In genomic region chr19:19167612-19168011, GRCh38 we compare ENCODE assay signal across 19 cellular contexts. TPM values are rescaled to one million over a fixed set of nuclear protein-coding genes. Genes with fewer than 3 reads are reported as not detected.
"Had no signal": no experiment of that assay in that cellular context is flagged by ENCODE, and none has a peak within 500 bp of the region (broad histone marks: within the 10 kb centered on the region; RNA-seq: fewer than 3 reads in every experiment).

No MANE protein-coding gene starts in this region.

- ATAC-seq: foreskin keratinocyte, lower lobe of right lung, natural killer cell, right cardiac atrium had no signal

- H3K36me3 ChIP-seq: left ventricle myocardium inferior, lower lobe of right lung, ovary, thyroid gland had no signal

- H3K4me2 ChIP-seq: smooth muscle cell had no signal

- H3K4me3 ChIP-seq: left ventricle myocardium inferior, lower lobe of right lung, ovary, smooth muscle cell, thyroid gland had no signal

- H3K9me3 ChIP-seq: left ventricle myocardium inferior, lower lobe of right lung, ovary, thyroid gland had no signal

- FAIRE-seq: endothelial cell of umbilical vein, keratinocyte, urothelium cell line had no signal

- H3K4me1 ChIP-seq: foreskin keratinocyte had no signal

- H3K27me3 ChIP-seq: foreskin keratinocyte, ovary, thyroid gland had no signal

- H3K27ac ChIP-seq: foreskin keratinocyte, left ventricle myocardium inferior, lower lobe of right lung, ovary, thyroid gland had no signal

- DNase-seq: effector CD4-positive, alpha-beta T cell; endodermal cell; erythroblast; foreskin keratinocyte; immature natural killer cell; left ventricle myocardium inferior; lower lobe of right lung; natural killer cell; ovary; right cardiac atrium; stimulated activated CD4-positive, alpha-beta T cell treated with anti-CD3 and anti-CD28 coated beads, Interleukin-2, amount 100 ng/mL, for 48 hours; stimulated activated naive CD4-positive, alpha-beta T cell treated with Interleukin-2 at 50 U/mL for 16 hours; thyroid gland had no signal

RNA-seq across cellular contexts. Expression of gene MEF2B, which starts 2.5 kb away (rescaled TPM):
- total RNA-seq: dermis microvascular lymphatic vessel endothelial cell, myocyte, smooth muscle cell had no signal
